In genomic region chr1:25543106-25543424, GRCh38 we compare ENCODE assay signal across 8 cellular contexts. TPM values are rescaled to one million over a fixed set of nuclear protein-coding genes. Genes with fewer than 3 reads are reported as not detected.
A peak's percentile ranks its signal among the peaks of the same experiment; 100 is the strongest.
DNase-seq lines count a peak whose midpoint lies in the region; ATAC-seq, FAIRE-seq and TF ChIP-seq lines count a peak whose summit lies in the region.

No MANE protein-coding gene starts in this region.

- POLR2A ChIA-PET in CD4-positive, alpha-beta T cell (lab: Charles Lee) = interaction anchor here (0.8 to 11.0 kb wide), 7 partner anchors 11 to 107 kb away, joined by 3 to 193 read pairs (median 13); no protein-coding TSS in a partner anchor
- POLR2A ChIA-PET in PC-3 (lab: Charles Lee; ENCODE audit: unreplicated experiment) = no interaction called here

- intact Hi-C loops in CD4-positive, alpha-beta T cell (cut with DNase I, micrococcal nuclease) = loop anchor here (1.0 to 5.0 kb wide), 3 partner anchors 19 to 254 kb away; partner anchors contain the start of gene MAN1C1 (in 1 of the 2)
- intact Hi-C loops in PC-3 (cut with micrococcal nuclease) = no loop called here
- intact Hi-C loops in pancreas (cut with DNase I) = no loop called here

- H3K36me3 Mint-ChIP-seq in CD4-positive, alpha-beta T cell (ENCODE audit: low read depth) = peaks cover 12% of the 10 kb centered on the region
- H3K36me3 Mint-ChIP-seq in endothelial cell (ENCODE audit: low read depth, unreplicated experiment) = no peaks in the 10 kb centered on the region

- no peaks in the 10 kb centered on the region for H3K27me3 ChIP-seq in CD4-positive, alpha-beta T cell (ENCODE audit: control insufficient read depth, insufficient read depth, low read length)
- no peaks in the 10 kb centered on the region for H3K27me3 ChIP-seq in PC-3 (ENCODE audit: low read length)
- H3K27me3 ChIP-seq in pancreas = no peaks in the 10 kb centered on the region

- no peak overlapping the region; the same call in 1 of the 2 replicates for H3K9ac ChIP-seq in PC-3 (ENCODE audit: low read length)

- H3K4me3 ChIP-seq in PC-3 (ENCODE audit: low read length) (peak overlapping the region; percentile 81), pancreas (peak overlapping the region in 3 of 4 donors; percentile 95 to 98 (median 96))

- peaks cover 7% of the 10 kb centered on the region; the same call in 1 of the 2 replicates for H4K20me1 ChIP-seq in PC-3 (ENCODE audit: low read length)

- FAIRE-seq in pancreas (lab: Jason Lieb, UNC) = no peak

- no peaks in the 10 kb centered on the region for H3K9me3 ChIP-seq in CD4-positive, alpha-beta T cell (ENCODE audit: control insufficient read depth, low read length)
- H3K9me3 ChIP-seq in PC-3 (ENCODE audit: low read length) = no peaks in the 10 kb centered on the region
- H3K9me3 ChIP-seq in pancreas = no peaks in the 10 kb centered on the region

- DNase-seq in CD4-positive, alpha-beta T cell = no peak
- DNase-seq in PC-3 (no peak), endothelial cell (ENCODE audit: low spot score) (no peak), pancreas (no peak), iPS-NIHi7 (ENCODE audit: extremely low spot score) (no peak), DMS53 treated with DMSO at 0.1 percent for 48 hours (lab: John Stamatoyannopoulos, UW; ENCODE audit: unreplicated experiment) (no peak), SIG-M5 treated with dmso at 0.1 percent for 504 hours (lab: John Stamatoyannopoulos, UW; ENCODE audit: unreplicated experiment) (no peak)

- H2AFZ ChIP-seq in PC-3 (ENCODE audit: low read length) = peak overlapping the region; percentile 88

- H3F3A ChIP-seq in PC-3 (ENCODE audit: low read length, unreplicated experiment) = no peaks in the 10 kb centered on the region

- CTCF ChIA-PET in CD4-positive, alpha-beta T cell (lab: Charles Lee) = interaction anchor here (1.3 to 2.2 kb wide), 4 partner anchors 10 to 352 kb away, joined by 3 to 7 read pairs (median 4); no protein-coding TSS in a partner anchor
- CTCF ChIA-PET in PC-3 (lab: Charles Lee) = interaction anchor here (0.8 kb wide), 1 partner anchor 29 kb away, joined by 3 read pairs; no protein-coding TSS in a partner anchor

- H3K27ac Mint-ChIP-seq in CD4-positive, alpha-beta T cell = peak overlapping the region; percentile 70
- peak overlapping the region; percentile 30 for H3K27ac Mint-ChIP-seq in endothelial cell (ENCODE audit: unreplicated experiment)

- H3K27me3 Mint-ChIP-seq in CD4-positive, alpha-beta T cell = no peaks in the 10 kb centered on the region
- peaks cover 4% of the 10 kb centered on the region for H3K27me3 Mint-ChIP-seq in endothelial cell (ENCODE audit: unreplicated experiment)

- peak overlapping the region; percentile 90 for H3K4me3 Mint-ChIP-seq in CD4-positive, alpha-beta T cell
- peak overlapping the region; percentile 91 for H3K4me3 Mint-ChIP-seq in endothelial cell (ENCODE audit: unreplicated experiment)

- H3K4me2 ChIP-seq in PC-3 (ENCODE audit: low read length) = peak overlapping the region; percentile 92

- H3K79me2 ChIP-seq in PC-3 (ENCODE audit: low read length) = peaks cover 34% of the 10 kb centered on the region

- no peak for ATAC-seq in CD4-positive, alpha-beta T cell (ENCODE audit: poor library complexity)
- ATAC-seq in PC-3 = no peak; the same call in 1 of the 2 replicates
- ATAC-seq in pancreas = no peak
- ATAC-seq in HG02798 (IDR thresholded peaks at IDR 0.05; ENCODE audit: poor library complexity, unreplicated experiment) = no peak

- TF ChIP-seq CTCF in CD4-positive, alpha-beta T cell (IDR thresholded peaks at IDR 0.05) = no peak
- TF ChIP-seq CTCF in PC-3 (conservative IDR thresholded peaks at IDR 0.05; ENCODE audit: low read depth, low read length) = no peak
- TF ChIP-seq CTCF in endothelial cell (IDR thresholded peaks at IDR 0.05; ENCODE audit: unreplicated experiment) = no peak
- no peak for TF ChIP-seq CTCF in pancreas (IDR thresholded peaks at IDR 0.05)

- no peak overlapping the region for H3K27ac ChIP-seq in CD4-positive, alpha-beta T cell (ENCODE audit: low read depth, low read length)
- H3K27ac ChIP-seq in PC-3 (ENCODE audit: low read length) = no peak overlapping the region
- peak overlapping the region in 2 of 4 donors; percentile 82 to 91 for H3K27ac ChIP-seq in pancreas

- H3K4me1 ChIP-seq in PC-3 (ENCODE audit: insufficient read depth, low read length) = peaks cover 4% of the 10 kb centered on the region; the same call in 1 of the 2 replicates
- peaks cover 11 to 30% (median 16%) of the 10 kb centered on the region in 3 donors for H3K4me1 ChIP-seq in pancreas

- H3K9me3 Mint-ChIP-seq in CD4-positive, alpha-beta T cell = no peaks in the 10 kb centered on the region
- H3K9me3 Mint-ChIP-seq in endothelial cell (ENCODE audit: unreplicated experiment) = no peaks in the 10 kb centered on the region

- WGBS in pancreas, 2 donors = 22 to 27% methylated on average over 7 of the region's 7 CpGs

- peaks cover 42% of the 10 kb centered on the region for H3K4me1 Mint-ChIP-seq in CD4-positive, alpha-beta T cell (ENCODE audit: low read depth)
- H3K4me1 Mint-ChIP-seq in endothelial cell (ENCODE audit: unreplicated experiment) = peaks cover 6% of the 10 kb centered on the region

- H3K36me3 ChIP-seq in PC-3 (ENCODE audit: low read depth, low read length) (no peaks in the 10 kb centered on the region), pancreas (no peaks in the 10 kb centered on the region)

- BruUV-seq in PC-3 (replicated peaks; lab: Mats Ljungman, UMichigan) = no TSS peak

- H3K9me2 ChIP-seq in PC-3 (replicated peaks; ENCODE audit: low read length) = no peaks in the 10 kb centered on the region

RNA-seq across cellular contexts. Expression of gene LDLRAP1, which starts 0.3 kb away (rescaled TPM):
- 10 to 100 TPM; 70.5 to 73.5 TPM for total RNA-seq in CD4-positive, alpha-beta T cell
- 26.5 and 31.6 TPM in 2 replicates for total RNA-seq in PC-3 (2014; rRNA removed)
- 23.5 TPM for total RNA-seq in endothelial cell (ENCODE audit: unreplicated experiment)
- total RNA-seq in pancreas = 10 to 100 TPM; 21.0 to 25.9 (median 23.6) TPM
- 10 to 100 TPM; 27.1 to 71.9 TPM for polyA plus RNA-seq in pancreas

Comparison
In these comparisons a context has a peak if more than half of its experiments do, and no peak if none do; other contexts are left out.
1. intact Hi-C loops: an anchor here in CD4-positive, alpha-beta T cell (1.0 to 5.0 kb wide); none called in PC-3 and pancreas.